In genomic region chr2:9815076-9815475, GRCh38 we compare ENCODE assay signal across 16 cellular contexts.
"Had no signal": no experiment of that assay in that cellular context is flagged by ENCODE, and none has a peak within 500 bp of the region (broad histone marks: within the 10 kb centered on the region; RNA-seq: fewer than 3 reads in every experiment).

No MANE protein-coding gene starts in this region.

- H3K9me3 Mint-ChIP-seq: naive thymus-derived CD8-positive, alpha-beta T cell; neural crest cell; stimulated activated naive B cell treated with anti-CD40 and anti-IgM and Interleukin-4, amounts not matched to agents 10 μg/mL and 1 μg/mL and 100 μg/mL, for 72 hours; stimulated activated naive CD8-positive, alpha-beta T cell treated with anti-CD3 and anti-CD28 coated beads, Interleukin-15, amount 100 ng/mL, for 72 hours had no signal

- H3K4me3 Mint-ChIP-seq: naive thymus-derived CD8-positive, alpha-beta T cell; neural crest cell; stimulated activated naive B cell treated with anti-CD40 and anti-IgM and Interleukin-4, amounts not matched to agents 10 μg/mL and 1 μg/mL and 100 μg/mL, for 72 hours; stimulated activated naive CD8-positive, alpha-beta T cell treated with anti-CD3 and anti-CD28 coated beads, Interleukin-15, amount 100 ng/mL, for 72 hours had no signal

- ATAC-seq: esophagus mucosa; left lobe of liver; mucosa of descending colon; stimulated activated naive B cell treated with anti-CD40 and anti-IgM and Interleukin-4, amounts not matched to agents 10 μg/mL and 1 μg/mL and 100 μg/mL, for 72 hours; stimulated activated naive CD8-positive, alpha-beta T cell treated with anti-CD3 and anti-CD28 coated beads, Interleukin-15, amount 100 ng/mL, for 72 hours had no signal

- H3K36me3 Mint-ChIP-seq: naive thymus-derived CD8-positive, alpha-beta T cell; stimulated activated naive B cell treated with anti-CD40 and anti-IgM and Interleukin-4, amounts not matched to agents 10 μg/mL and 1 μg/mL and 100 μg/mL, for 72 hours had no signal

- DNase-seq: colonic mucosa; effector memory CD4-positive, alpha-beta T cell; heart right ventricle; hypothalamus; mammary epithelial cell; mucosa of descending colon; naive thymus-derived CD8-positive, alpha-beta T cell; stimulated activated CD4-positive, alpha-beta T cell treated with anti-CD3 and anti-CD28 coated beads, Interleukin-4, amount 100 ng/mL, for 1 hour; stimulated activated naive B cell treated with anti-CD40 and anti-IgM and Interleukin-4, amounts not matched to agents 10 μg/mL and 1 μg/mL and 100 μg/mL, for 72 hours; stimulated activated naive CD8-positive, alpha-beta T cell treated with anti-CD3 and anti-CD28 coated beads, Interleukin-15, amount 100 ng/mL, for 72 hours; substantia nigra; transverse colon had no signal

- H3K27ac Mint-ChIP-seq: progenitor cell of endocrine pancreas; stimulated activated naive B cell treated with anti-CD40 and anti-IgM and Interleukin-4, amounts not matched to agents 10 μg/mL and 1 μg/mL and 100 μg/mL, for 72 hours; stimulated activated naive CD8-positive, alpha-beta T cell treated with anti-CD3 and anti-CD28 coated beads, Interleukin-15, amount 100 ng/mL, for 72 hours had no signal
